16 cellular contexts compared by ENCODE assay signal in genomic region chr21:45253633-45254556, GRCh38. TPM values are rescaled to one million over a fixed set of nuclear protein-coding genes. Genes with fewer than 3 reads are reported as not detected.
A peak's percentile ranks its signal among the peaks of the same experiment; 100 is the strongest.
DNase-seq lines count a peak whose midpoint lies in the region; ATAC-seq, FAIRE-seq and TF ChIP-seq lines count a peak whose summit lies in the region.
"Had no signal": no experiment of that assay in that cellular context is flagged by ENCODE, and none has a peak within 500 bp of the region (broad histone marks: within the 10 kb centered on the region; RNA-seq: fewer than 3 reads in every experiment).

No MANE protein-coding gene starts in this region.

- H3K4me2 ChIP-seq in astrocyte (ENCODE audit: low read length) = peak overlapping the region; percentile 50
- H3K4me2 ChIP-seq in keratinocyte (ENCODE audit: control insufficient read depth, extremely low read depth, insufficient read depth, low read depth, low read length) = peak overlapping the region; percentile 18

- no peak for ATAC-seq in GM21528 (IDR thresholded peaks at IDR 0.05; ENCODE audit: low FRiP score, unreplicated experiment)
- ATAC-seq in HG03139 (IDR thresholded peaks at IDR 0.05; ENCODE audit: unreplicated experiment) = no peak

- H3K4me1 Mint-ChIP-seq in astrocyte (ENCODE audit: low read depth, unreplicated experiment) = peaks cover 6% of the 10 kb centered on the region
- H3K4me1 Mint-ChIP-seq in progenitor cell of endocrine pancreas (ENCODE audit: low read depth) = peaks cover 7% of the 10 kb centered on the region

- H3K27ac Mint-ChIP-seq in astrocyte (ENCODE audit: unreplicated experiment) (no peak overlapping the region), progenitor cell of endocrine pancreas (no peak overlapping the region)
- H3K27ac Mint-ChIP-seq: CD4-positive, alpha-beta T cell; H9 had no signal

- H2AFZ ChIP-seq in astrocyte (ENCODE audit: low read depth, low read length) = peak overlapping the region; percentile 15
- no peak overlapping the region for H2AFZ ChIP-seq in keratinocyte (ENCODE audit: control insufficient read depth, low read length)

- H4K20me1 ChIP-seq in astrocyte (ENCODE audit: insufficient read depth, low read length) = no peaks in the 10 kb centered on the region
- no peaks in the 10 kb centered on the region for H4K20me1 ChIP-seq in keratinocyte (ENCODE audit: control insufficient read depth, extremely low read depth, insufficient read depth, low read length)

- TF ChIP-seq CTCF in astrocyte (IDR thresholded peaks at IDR 0.05; ENCODE audit: insufficient read depth, low read depth, low read length) (no peak), keratinocyte (optimal IDR thresholded peaks at IDR 0.05 in 1 of 3, IDR thresholded peaks at IDR 0.05 in 1 of 3, conservative IDR thresholded peaks at IDR 0.05 in 1 of 3; ENCODE audit: extremely low read depth in 1 of 3, insufficient read depth in 2 of 3, low read length in 3 of 3) (no peak), progenitor cell of endocrine pancreas (IDR thresholded peaks at IDR 0.05; ENCODE audit: unreplicated experiment) (no peak)

- H3K27ac ChIP-seq in astrocyte (ENCODE audit: low read depth, low read length) = no peak overlapping the region
- no peak overlapping the region for H3K27ac ChIP-seq in keratinocyte (ENCODE audit: control insufficient read depth, insufficient read depth, low read length)
- H3K27ac ChIP-seq: HL-60 had no signal

- H3K4me3 Mint-ChIP-seq in astrocyte (ENCODE audit: unreplicated experiment) (no peak overlapping the region), progenitor cell of endocrine pancreas (ENCODE audit: low read depth) (no peak overlapping the region)
- H3K4me3 Mint-ChIP-seq: CD4-positive, alpha-beta T cell; H9 had no signal

- no peaks in the 10 kb centered on the region for H3K79me2 ChIP-seq in astrocyte (ENCODE audit: insufficient read depth, low read length)
- no peaks in the 10 kb centered on the region for H3K79me2 ChIP-seq in keratinocyte (ENCODE audit: control insufficient read depth, insufficient read depth, low read length)

- H3K9me3 Mint-ChIP-seq in astrocyte (ENCODE audit: unreplicated experiment) (peaks cover 11% of the 10 kb centered on the region), progenitor cell of endocrine pancreas (ENCODE audit: low read depth) (no peaks in the 10 kb centered on the region)
- H3K9me3 Mint-ChIP-seq: CD4-positive, alpha-beta T cell had no signal

- H3K36me3 ChIP-seq in astrocyte (ENCODE audit: insufficient read depth, low read length) (no peaks in the 10 kb centered on the region), keratinocyte (ENCODE audit: control insufficient read depth in 2 of 2, extremely low read depth in 1 of 2, insufficient read depth in 2 of 2, low read length in 2 of 2) (no peaks in the 10 kb centered on the region)

- H3K4me3 ChIP-seq in astrocyte (ENCODE audit: insufficient read depth, low read depth, low read length) = no peak overlapping the region
- no peak overlapping the region for H3K4me3 ChIP-seq in keratinocyte (ENCODE audit: control insufficient read depth in 2 of 3, extremely low read depth in 1 of 3, insufficient read depth in 2 of 3, low read depth in 1 of 3, low read length in 3 of 3)

- H3K9ac ChIP-seq in astrocyte (ENCODE audit: low read length) (no peak overlapping the region), keratinocyte (ENCODE audit: control insufficient read depth, extremely low read depth, insufficient read depth, low read length) (no peak overlapping the region)

- peak; percentile 12 for DNase-seq in H54 (ENCODE audit: insufficient read length, low spot score)
- no peak for DNase-seq in astrocyte (ENCODE audit: low read depth)
- no peak for DNase-seq in keratinocyte (ENCODE audit: low read depth, low spot score)
- DNase-seq in progenitor cell of endocrine pancreas (ENCODE audit: low spot score, unreplicated experiment) = peak; percentile 6
- no peak for DNase-seq in HUDEP-2 (lab: John Stamatoyannopoulos, UW; ENCODE audit: unreplicated experiment in 76 of 76)
- DNase-seq in cerebellar cortex (ENCODE audit: low spot score) = no peak
- DNase-seq: AML-193; CD4-positive, alpha-beta T cell; NCI-H187 treated with DMSO at 0.1 percent for 48 hours; NCI-H69; SIG-M5 had no signal

- H3K9me1 ChIP-seq in keratinocyte (ENCODE audit: control insufficient read depth, extremely low read depth, insufficient read depth, low read length) = no peaks in the 10 kb centered on the region

- dilution Hi-C loops in keratinocyte (cut with MboI; ENCODE audit: extremely low pct_ligation_motif_present, low sequenced_read_pairs) = no loop called here

- H3K4me1 ChIP-seq in astrocyte (ENCODE audit: insufficient read depth, low read length) = peaks cover 12% of the 10 kb centered on the region
- peaks cover 8% of the 10 kb centered on the region for H3K4me1 ChIP-seq in keratinocyte (ENCODE audit: control insufficient read depth, extremely low read depth, insufficient read depth, low read length)

- FAIRE-seq in H54 (lab: Jason Lieb, UNC) (no peak), astrocyte (lab: Jason Lieb, UNC) (no peak), keratinocyte (lab: Jason Lieb, UNC) (no peak)
- FAIRE-seq: HTR-8/SVneo had no signal

- H3K36me3 Mint-ChIP-seq in astrocyte (ENCODE audit: low read depth, unreplicated experiment) (peaks cover 2% of the 10 kb centered on the region), progenitor cell of endocrine pancreas (ENCODE audit: insufficient read depth) (no peaks in the 10 kb centered on the region)

- TF ChIP-seq POLR2A in H54 (IDR thresholded peaks at IDR 0.05; ENCODE audit: low read depth, low read length) = no peak

- H3K27me3 ChIP-seq in astrocyte (ENCODE audit: insufficient read depth, low read length) (peaks cover 6% of the 10 kb centered on the region), keratinocyte (ENCODE audit: control insufficient read depth, extremely low read depth, insufficient read depth, low read length) (peaks cover 23% of the 10 kb centered on the region)

- H3K9me3 ChIP-seq in astrocyte (ENCODE audit: insufficient read depth, low read depth, low read length) (no peaks in the 10 kb centered on the region), keratinocyte (ENCODE audit: control insufficient read depth, low read depth, low read length) (no peaks in the 10 kb centered on the region)

- H3K27me3 Mint-ChIP-seq in astrocyte (ENCODE audit: low read depth, unreplicated experiment) (peaks cover 7% of the 10 kb centered on the region), progenitor cell of endocrine pancreas (peaks cover 10% of the 10 kb centered on the region)

RNA-seq across cellular contexts. Expression of gene POFUT2, which starts 33.8 kb away (rescaled TPM):
- total RNA-seq in astrocyte = 109 and 119 TPM in 2 replicates
- 8.8 to 18.7 TPM (median 9.6 TPM) in 3 replicates for polyA plus RNA-seq in keratinocyte
- polyA plus RNA-seq in keratinocyte (2011; ENCODE audit: low read depth) = 18.2 TPM
- polyA plus RNA-seq in keratinocyte (2011; cell fraction: cytosol; rRNA removed) = 5.5 and 7.4 TPM in 2 replicates
- polyA plus RNA-seq in keratinocyte (2011; cell fraction: nucleus; rRNA removed) = 43.9 and 45.4 TPM in 2 replicates
- 10.7 and 16.1 TPM in 2 replicates for polyA plus RNA-seq in keratinocyte (2012; ENCODE audit: low replicate concordance)
- polyA minus RNA-seq in keratinocyte = 6.3 to 13.2 TPM (median 6.7 TPM) in 3 replicates
- 4.4 TPM for polyA minus RNA-seq in keratinocyte (2011; cell fraction: cytosol; rRNA and poly(A)+ RNA removed)
- polyA minus RNA-seq in keratinocyte (2011; cell fraction: nucleus; rRNA and poly(A)+ RNA removed) = 12.2 and 14.1 TPM in 2 replicates
- total RNA-seq in progenitor cell of endocrine pancreas = 47.8 and 51.5 TPM in 2 replicates

Comparison
In these comparisons a context has a peak if more than half of its experiments do, and no peak if none do; other contexts are left out.
1. DNase-seq: peak in H54 (single experiment) and progenitor cell of endocrine pancreas (single experiment); none in astrocyte (single experiment), keratinocyte (single experiment), HUDEP-2 (0 of 76) and cerebellar cortex (single experiment).